9 cellular contexts compared by ENCODE assay signal in genomic region chr5:151222769-151223446, GRCh38. TPM values are rescaled to one million over a fixed set of nuclear protein-coding genes. Genes with fewer than 3 reads are reported as not detected.
DNase-seq lines count a peak whose midpoint lies in the region; ATAC-seq, FAIRE-seq and TF ChIP-seq lines count a peak whose summit lies in the region.
"Had no signal": no experiment of that assay in that cellular context is flagged by ENCODE, and none has a peak within 500 bp of the region (broad histone marks: within the 10 kb centered on the region; RNA-seq: fewer than 3 reads in every experiment).

No MANE protein-coding gene starts in this region.

- H4K20me1 ChIP-seq in Loucy (ENCODE audit: insufficient read depth, low read length, poor library complexity, severe bottlenecking) = peaks cover 17% of the 10 kb centered on the region

- ATAC-seq in GM21786 (IDR thresholded peaks at IDR 0.05; ENCODE audit: unreplicated experiment) = peak; percentile 69

- H3K9me2 ChIP-seq in Loucy (replicated peaks; ENCODE audit: low read depth, low read length) = no peaks in the 10 kb centered on the region

- H3K4me1 ChIP-seq in Loucy (ENCODE audit: insufficient read depth, low read length, poor library complexity, severe bottlenecking) (peaks cover 59% of the 10 kb centered on the region), iPS DF 6.9 (ENCODE audit: control insufficient read depth, insufficient read depth, low read length) (no peaks in the 10 kb centered on the region)

- CTCF ChIA-PET in activated naive CD4-positive, alpha-beta T cell treated with anti-CD3 and anti-CD28 coated beads, Interleukin-2, amount 10 ng/mL, durations not matched to agents 7 days and 5 days (lab: Charles Lee) = interaction anchor here (0.9 to 3.4 kb wide), 12 partner anchors 9 to 175 kb away, joined by 3 to 33 read pairs (median 4); partner anchors contain the start of gene GM2A

- H2AFZ ChIP-seq in Loucy (ENCODE audit: low read length) = peak overlapping the region; percentile 77

- H3F3A ChIP-seq in Loucy (ENCODE audit: low read depth) = no peaks in the 10 kb centered on the region

- FAIRE-seq in frontal cortex (lab: Jason Lieb, UNC) = no peak

- H3K36me3 ChIP-seq in Loucy (ENCODE audit: insufficient read depth, low read length) (no peaks in the 10 kb centered on the region; the same call in 1 of the 2 replicates), iPS DF 6.9 (ENCODE audit: control insufficient read depth, insufficient read depth, low read length) (no peaks in the 10 kb centered on the region)
- H3K36me3 ChIP-seq: SJSA1 had no signal

- peaks cover 65% of the 10 kb centered on the region for H3K79me2 ChIP-seq in Loucy (ENCODE audit: insufficient read depth, low read length)

- peak overlapping the region; percentile 74 for H3K9ac ChIP-seq in Loucy (ENCODE audit: low read depth, low read length, poor library complexity, severe bottlenecking)

- peak overlapping the region; percentile 88 for H3K27ac Mint-ChIP-seq in activated naive CD4-positive, alpha-beta T cell treated with anti-CD3 and anti-CD28 coated beads, Interleukin-2, amount 10 ng/mL, durations not matched to agents 7 days and 5 days

- peaks cover 68% of the 10 kb centered on the region for H3K4me1 Mint-ChIP-seq in activated naive CD4-positive, alpha-beta T cell treated with anti-CD3 and anti-CD28 coated beads, Interleukin-2, amount 10 ng/mL, durations not matched to agents 7 days and 5 days

- peak overlapping the region; percentile 85 for H3K4me3 Mint-ChIP-seq in activated naive CD4-positive, alpha-beta T cell treated with anti-CD3 and anti-CD28 coated beads, Interleukin-2, amount 10 ng/mL, durations not matched to agents 7 days and 5 days

- no peaks in the 10 kb centered on the region for H3K9me3 Mint-ChIP-seq in activated naive CD4-positive, alpha-beta T cell treated with anti-CD3 and anti-CD28 coated beads, Interleukin-2, amount 10 ng/mL, durations not matched to agents 7 days and 5 days

- H3K4me3 ChIP-seq in Loucy (ENCODE audit: low read length, poor library complexity, severe bottlenecking) (peak overlapping the region; percentile 77), iPS DF 6.9 (ENCODE audit: low read length) (peak overlapping the region; percentile 67; the same call in 1 of the 2 replicates)

- no peak for TF ChIP-seq CTCF in GM10266 (IDR thresholded peaks at IDR 0.05; ENCODE audit: control insufficient read depth, insufficient read depth, low read depth, missing control alignments)
- no peak for TF ChIP-seq CTCF in Loucy (conservative IDR thresholded peaks at IDR 0.05; ENCODE audit: low read length)

- no CpG with 5 or more reads among the region's 4 CpGs for WGBS in iPS DF 6.9 (ENCODE audit: insufficient coverage, insufficient read length)

- H3K27me3 Mint-ChIP-seq in activated naive CD4-positive, alpha-beta T cell treated with anti-CD3 and anti-CD28 coated beads, Interleukin-2, amount 10 ng/mL, durations not matched to agents 7 days and 5 days = no peaks in the 10 kb centered on the region

- DNase-seq in GM10266 (ENCODE audit: extremely low spot score) (peak; percentile 67), iPS DF 6.9 (ENCODE audit: low read depth, low spot score) (no peak), GF-D8 (lab: John Stamatoyannopoulos, UW) (no peak), frontal cortex (ENCODE audit: low spot score in 2 of 2) (no peak)
- DNase-seq in activated naive CD4-positive, alpha-beta T cell treated with anti-CD3 and anti-CD28 coated beads, Interleukin-2, amount 10 ng/mL, durations not matched to agents 7 days and 5 days = peak; percentile 74
- DNase-seq in stimulated activated CD4-positive, alpha-beta T cell treated with anti-CD3 and anti-CD28 coated beads, Interleukin-4, amount 100 ng/mL, for 24 hours = peak; percentile 46

- H3K27ac ChIP-seq in iPS DF 6.9 (ENCODE audit: low read length) = no peak overlapping the region
- H3K27ac ChIP-seq: SJSA1 had no signal

- no peaks in the 10 kb centered on the region for H3K9me3 ChIP-seq in Loucy (ENCODE audit: insufficient read depth, low read depth, low read length)
- no peaks in the 10 kb centered on the region for H3K9me3 ChIP-seq in iPS DF 6.9 (ENCODE audit: control insufficient read depth, insufficient read depth, low read length)
- H3K9me3 ChIP-seq: SJSA1 had no signal

- no peaks in the 10 kb centered on the region for H3K27me3 ChIP-seq in Loucy (ENCODE audit: insufficient read depth, low read length, poor library complexity, severe bottlenecking)
- no peaks in the 10 kb centered on the region for H3K27me3 ChIP-seq in iPS DF 6.9 (ENCODE audit: control insufficient read depth, insufficient read depth, low read length)

- peaks cover 39% of the 10 kb centered on the region for H3K36me3 Mint-ChIP-seq in activated naive CD4-positive, alpha-beta T cell treated with anti-CD3 and anti-CD28 coated beads, Interleukin-2, amount 10 ng/mL, durations not matched to agents 7 days and 5 days

- peak overlapping the region; percentile 96 for H3K4me2 ChIP-seq in Loucy (ENCODE audit: low read depth, low read length, poor library complexity, severe bottlenecking)

RNA-seq across cellular contexts. Expression of gene CCDC69, which starts 1.0 kb away (rescaled TPM):
- 0.41 TPM for total RNA-seq in frontal cortex

RNA-seq across cellular contexts. Expression of gene GM2A, which starts 30.1 kb away (rescaled TPM):
- 7.3 TPM for total RNA-seq in frontal cortex

Comparison
In these comparisons a context has a peak if more than half of its experiments do, and no peak if none do; other contexts are left out.
1. DNase-seq: peak in GM10266 (single experiment), activated naive CD4-positive, alpha-beta T cell treated with anti-CD3 and anti-CD28 coated beads, Interleukin-2, amount 10 ng/mL, durations not matched to agents 7 days and 5 days (single experiment) and stimulated activated CD4-positive, alpha-beta T cell treated with anti-CD3 and anti-CD28 coated beads, Interleukin-4, amount 100 ng/mL, for 24 hours (single experiment); none in iPS DF 6.9 (single experiment), GF-D8 (single experiment) and frontal cortex (0 of 2).